ENCODE assay signal across 1 cellular context in genomic region chr5:116276952-116277351, GRCh38.
TF ChIP-seq lines count a peak whose summit lies in the region.

No MANE protein-coding gene starts in this region.

TF ChIP-seq in GM12878, 131 proteins besides CTCF, POLR2A, EP300 and RAD21 (continued from another document):
- TF ChIP-seq PRDM15 (CRISPR knock-in tag; IDR thresholded peaks at IDR 0.05) (no peak), RELB (IDR thresholded peaks at IDR 0.05; ENCODE audit: low read depth) (0 out of 2 replicates have a peak, but pooled peaks have one; percentile 29), DPF2 (IDR thresholded peaks at IDR 0.05) (no peak), YBX1 (IDR thresholded peaks at IDR 0.05) (no peak), ZNF687 (IDR thresholded peaks at IDR 0.05) (0 out of 2 replicates have a peak, but pooled peaks have one; percentile 17), LARP7 (IDR thresholded peaks at IDR 0.05) (no peak), ZNF592 (IDR thresholded peaks at IDR 0.05) (no peak), SKIL (IDR thresholded peaks at IDR 0.05; ENCODE audit: low read depth, poor library complexity, severe bottlenecking) (no peak), TCF7 (IDR thresholded peaks at IDR 0.05; ENCODE audit: borderline replicate concordance) (no peak), IRF4 (IDR thresholded peaks at IDR 0.05; ENCODE audit: low read depth, low read length) (no peak)
